ENCODE assay signal across 17 cellular contexts in genomic region chr16:9169094-9169493, GRCh38.
DNase-seq lines count a peak whose midpoint lies in the region; ATAC-seq, FAIRE-seq and TF ChIP-seq lines count a peak whose summit lies in the region.
"Had no signal": no experiment of that assay in that cellular context is flagged by ENCODE, and none has a peak within 500 bp of the region (broad histone marks: within the 10 kb centered on the region; RNA-seq: fewer than 3 reads in every experiment).

No MANE protein-coding gene starts in this region.

- H3K4me3 Mint-ChIP-seq in activated CD4-positive, alpha-beta memory T cell treated with anti-CD3 and anti-CD28 coated beads for 36 hours, result no peak overlapping the region
- H3K4me3 Mint-ChIP-seq: CD4-positive, alpha-beta memory T cell; H9 had no signal

- no peak overlapping the region for H2BK15ac ChIP-seq in IMR-90 (ENCODE audit: low read depth, low read length)

- H3K27ac ChIP-seq in IMR-90 (ENCODE audit: insufficient read depth, low read length) (no peak overlapping the region), GM12878 (ENCODE audit: control insufficient read depth, insufficient read depth) (no peak overlapping the region), upper lobe of right lung (no peak overlapping the region)
- H3K27ac ChIP-seq: GM23248 had no signal

- no peaks in the 10 kb centered on the region for H3K36me3 Mint-ChIP-seq in activated CD4-positive, alpha-beta memory T cell treated with anti-CD3 and anti-CD28 coated beads for 36 hours
- H3K36me3 Mint-ChIP-seq: CD4-positive, alpha-beta memory T cell had no signal

- no CpG with 5 or more reads among the region's 7 CpGs for WGBS in IMR-90 (ENCODE audit: extremely low coverage in 2 of 2, insufficient read length in 1 of 2), 2 experiments
- 39% methylated on average over 7 of the region's 7 CpGs for WGBS in GM12878 (ENCODE audit: insufficient coverage, insufficient replicate concordance, low lambda C conversion rate, missing lambda C conversion rate)

- H4K20me1 ChIP-seq in IMR-90 (ENCODE audit: insufficient read depth, low read length) (no peaks in the 10 kb centered on the region), GM12878 (ENCODE audit: control insufficient read depth, insufficient read depth) (no peaks in the 10 kb centered on the region)

- no peak overlapping the region for H3K14ac ChIP-seq in IMR-90 (replicated peaks; ENCODE audit: low read depth, low read length)

- no peak overlapping the region for H3K23ac ChIP-seq in IMR-90 (ENCODE audit: low read depth, low read length)

- no peak overlapping the region for H2AK5ac ChIP-seq in IMR-90 (ENCODE audit: low read depth, low read length)

- DNase-seq in IMR-90 (no peak), GM12878 (ENCODE audit: low read depth, low spot score) (no peak), upper lobe of right lung (no peak), HuH-7.5 (ENCODE audit: low spot score) (no peak)
- DNase-seq in activated CD4-positive, alpha-beta memory T cell treated with anti-CD3 and anti-CD28 coated beads for 36 hours, result no peak
- DNase-seq: C1 segment of cervical spinal cord; Calu3; CD4-positive, alpha-beta memory T cell; COR-L47; DMS53; DMS79 treated with DMSO at 0.1 percent for 48 hours; GF-D8; GM23248; H9 had no signal

- no peak overlapping the region for H3K4me3 ChIP-seq in IMR-90 (ENCODE audit: insufficient read depth, low read depth, low read length)
- no peak overlapping the region for H3K4me3 ChIP-seq in GM12878
- H3K4me3 ChIP-seq in upper lobe of right lung, result no peak overlapping the region
- H3K4me3 ChIP-seq: GM23248 had no signal

- H2BK120ac ChIP-seq in IMR-90 (ENCODE audit: low read depth, low read length), result no peak overlapping the region

- in situ Hi-C loops in IMR-90 (cut with MboI; ENCODE audit: low sequenced_read_pairs) (loop anchor here (10.0 to 25.0 kb wide), 2 partner anchors 1018 to 1336 kb away; partner anchors contain the start of gene GRIN2A), GM12878 (cut with MboI) (no loop called here)

- H3K79me2 ChIP-seq in GM12878 (ENCODE audit: control insufficient read depth, insufficient read depth, low read length), result no peaks in the 10 kb centered on the region

- H2BK5ac ChIP-seq in IMR-90 (ENCODE audit: low read depth, low read length, poor library complexity, severe bottlenecking), result no peak overlapping the region

- TF ChIP-seq POLR2A in IMR-90 (IDR thresholded peaks at IDR 0.05; ENCODE audit: low read depth, low read length) (no peak), GM12878 (IDR thresholded peaks at IDR 0.05; ENCODE audit: low read depth, low read length) (no peak)

- H3K4me1 Mint-ChIP-seq in activated CD4-positive, alpha-beta memory T cell treated with anti-CD3 and anti-CD28 coated beads for 36 hours (ENCODE audit: low read depth), result no peaks in the 10 kb centered on the region
- H3K4me1 Mint-ChIP-seq: CD4-positive, alpha-beta memory T cell had no signal

- CTCF ChIA-PET in IMR-90 (lab: Yijun Ruan, JAX) (no interaction called here), GM12878 (lab: Yijun Ruan, JAX) (no interaction called here)
- CTCF ChIA-PET in activated CD4-positive, alpha-beta memory T cell treated with anti-CD3 and anti-CD28 coated beads for 36 hours (lab: Charles Lee), result no interaction called here

- BruUV-seq in IMR-90 (replicated peaks; lab: Mats Ljungman, UMichigan), result no TSS peak
- BruUV-seq in GM12878 (replicated peaks; lab: Mats Ljungman, UMichigan), result no TSS peak

- no peaks in the 10 kb centered on the region for H3K4me1 ChIP-seq in IMR-90 (ENCODE audit: control insufficient read depth, insufficient read depth, low read length)
- H3K4me1 ChIP-seq in GM12878 (ENCODE audit: control insufficient read depth, insufficient read depth, low read length), result no peaks in the 10 kb centered on the region
- H3K4me1 ChIP-seq in upper lobe of right lung, result no peaks in the 10 kb centered on the region

- H2AFZ ChIP-seq in IMR-90 (replicated peaks; ENCODE audit: low read length, poor library complexity) (peak overlapping the region; percentile 63), GM12878 (ENCODE audit: control insufficient read depth, low read depth, low read length) (no peak overlapping the region)
- H2AFZ ChIP-seq: GM23248 had no signal

- POLR2A ChIA-PET in IMR-90 (lab: Charles Lee; ENCODE audit: unreplicated experiment), result no interaction called here
- POLR2A ChIA-PET in GM12878 (lab: Charles Lee), result no interaction called here
- POLR2A ChIA-PET in activated CD4-positive, alpha-beta memory T cell treated with anti-CD3 and anti-CD28 coated beads for 36 hours (lab: Charles Lee), result no interaction called here

- ATAC-seq in IMR-90 (ENCODE audit: low read depth) (no peak), GM12878 (no peak), upper lobe of right lung (peak; percentile 12), HG03342 (IDR thresholded peaks at IDR 0.05; ENCODE audit: unreplicated experiment) (no peak)
- ATAC-seq: HCT116 had no signal

- intact Hi-C loops in IMR-90 (cut with micrococcal nuclease) (no loop called here), GM12878 (cut with micrococcal nuclease; ENCODE audit: unreplicated experiment) (no loop called here), upper lobe of right lung (cut with DNase I) (no loop called here)
- intact Hi-C loops in activated CD4-positive, alpha-beta memory T cell treated with anti-CD3 and anti-CD28 coated beads for 36 hours (cut with micrococcal nuclease), result no loop called here

- H3K27ac Mint-ChIP-seq in activated CD4-positive, alpha-beta memory T cell treated with anti-CD3 and anti-CD28 coated beads for 36 hours, result no peak overlapping the region
- H3K27ac Mint-ChIP-seq: CD4-positive, alpha-beta memory T cell; H9 had no signal

- no peak overlapping the region for H4K8ac ChIP-seq in IMR-90 (ENCODE audit: low read depth in 2 of 2, low read length in 2 of 2)

- H4K5ac ChIP-seq in IMR-90 (ENCODE audit: low read depth, low read length), result no peak overlapping the region

- TF ChIP-seq CTCF in IMR-90 (conservative IDR thresholded peaks at IDR 0.05; ENCODE audit: low read depth, low read length), result no peak
- no peak for TF ChIP-seq CTCF in GM12878 (IDR thresholded peaks at IDR 0.05 in 2 of 3, conservative IDR thresholded peaks at IDR 0.05 in 1 of 3; ENCODE audit: control insufficient read depth in 2 of 3, extremely low read depth in 1 of 3, insufficient read depth in 1 of 3, low read depth in 3 of 3, low read length in 3 of 3)
- TF ChIP-seq CTCF in upper lobe of right lung (IDR thresholded peaks at IDR 0.05), result no peak

- H4K91ac ChIP-seq in IMR-90 (ENCODE audit: insufficient read depth, low read depth, low read length), result no peak overlapping the region

- TF ChIP-seq EP300 in GM12878 (IDR thresholded peaks at IDR 0.05; ENCODE audit: borderline replicate concordance in 1 of 2, control insufficient read depth in 1 of 2, low read depth in 2 of 2, low read length in 2 of 2), result no peak

- no peaks in the 10 kb centered on the region for H3K79me1 ChIP-seq in IMR-90 (ENCODE audit: low read depth in 1 of 2, low read length in 2 of 2)

- no peak for FAIRE-seq in GM12878 (lab: Jason Lieb, UNC)
- FAIRE-seq: GM12892 had no signal

- RAD21 ChIA-PET in GM12878 (lab: Charles Lee; ENCODE audit: unreplicated experiment), result no interaction called here

- H3K4ac ChIP-seq in IMR-90 (ENCODE audit: low read depth, low read length), result no peak overlapping the region

- no peak for TF ChIP-seq RAD21 in IMR-90 (IDR thresholded peaks at IDR 0.05; ENCODE audit: low read length)
- TF ChIP-seq RAD21 in GM12878 (IDR thresholded peaks at IDR 0.05; ENCODE audit: insufficient read depth, low read depth, low read length), result no peak

- no peak overlapping the region for H3K4me2 ChIP-seq in IMR-90 (ENCODE audit: low read depth, low read length)
- no peak overlapping the region for H3K4me2 ChIP-seq in GM12878 (ENCODE audit: control insufficient read depth, insufficient read depth)

- H3K9me3 Mint-ChIP-seq in activated CD4-positive, alpha-beta memory T cell treated with anti-CD3 and anti-CD28 coated beads for 36 hours, result no peaks in the 10 kb centered on the region
- H3K9me3 Mint-ChIP-seq: CD4-positive, alpha-beta memory T cell; H9 had no signal

- H3K36me3 ChIP-seq in IMR-90 (ENCODE audit: control insufficient read depth, insufficient read depth, low read length), result no peaks in the 10 kb centered on the region
- no peaks in the 10 kb centered on the region for H3K36me3 ChIP-seq in GM12878 (ENCODE audit: control insufficient read depth in 2 of 2, insufficient read depth in 2 of 2, low read length in 1 of 2)
- H3K36me3 ChIP-seq in upper lobe of right lung, result no peaks in the 10 kb centered on the region

- SMC1A ChIA-PET in GM12878 (lab: Charles Lee; ENCODE audit: uncharacterized antibody, unreplicated experiment), result no interaction called here

- H3K9me3 ChIP-seq in IMR-90 (ENCODE audit: control insufficient read depth, insufficient read depth, low read length) (no peaks in the 10 kb centered on the region), GM12878 (replicated peaks; ENCODE audit: control insufficient read depth, insufficient read depth, low read length) (no peaks in the 10 kb centered on the region), upper lobe of right lung (no peaks in the 10 kb centered on the region)

- H2BK20ac ChIP-seq in IMR-90 (ENCODE audit: low read depth, low read length), result no peak overlapping the region

- no peaks in the 10 kb centered on the region; the same call in 1 of the 2 replicates for H3K27me3 ChIP-seq in IMR-90 (ENCODE audit: control insufficient read depth, insufficient read depth, low read length)
- H3K27me3 ChIP-seq in GM12878 (replicated peaks in 1 of 2; ENCODE audit: control insufficient read depth in 2 of 2, insufficient read depth in 2 of 2, low read length in 1 of 2), result no peaks in the 10 kb centered on the region; a peak in 1 of 4 replicates
- H3K27me3 ChIP-seq in upper lobe of right lung, result no peaks in the 10 kb centered on the region

- H3K27me3 Mint-ChIP-seq in activated CD4-positive, alpha-beta memory T cell treated with anti-CD3 and anti-CD28 coated beads for 36 hours, result no peaks in the 10 kb centered on the region

- H2AK9ac ChIP-seq in IMR-90 (replicated peaks; ENCODE audit: low read depth, low read length, poor library complexity), result no peak overlapping the region

- H3K18ac ChIP-seq in IMR-90 (ENCODE audit: low read depth, low read length), result no peak overlapping the region

- H3K9ac ChIP-seq in IMR-90 (ENCODE audit: low read depth, low read length) (no peak overlapping the region), GM12878 (ENCODE audit: control insufficient read depth, insufficient read depth, low read length) (no peak overlapping the region)
- H3K9ac ChIP-seq: GM23248 had no signal

- H3K9me1 ChIP-seq in IMR-90 (ENCODE audit: insufficient read depth, low read length), result no peaks in the 10 kb centered on the region

- no peak overlapping the region for H3K56ac ChIP-seq in IMR-90 (ENCODE audit: extremely low read depth, insufficient read depth, low read length)

- dilution Hi-C loops in IMR-90 (cut with HindIII; ENCODE audit: low sequenced_read_pairs, unreplicated experiment), result no loop called here

TF ChIP-seq in IMR-90, 13 proteins besides CTCF, POLR2A, EP300 and RAD21:
- no peak for TF ChIP-seq RFX5 (IDR thresholded peaks at IDR 0.05; ENCODE audit: low read depth, low read length)
- TF ChIP-seq CEBPB (IDR thresholded peaks at IDR 0.05; ENCODE audit: low read depth, low read length), result no peak

TF ChIP-seq in GM12878, 131 proteins besides CTCF, POLR2A, EP300 and RAD21 (continues in another document):
- TF ChIP-seq ASH2L (IDR thresholded peaks at IDR 0.05; ENCODE audit: borderline replicate concordance, low read depth), result no peak
- TF ChIP-seq BMI1 (IDR thresholded peaks at IDR 0.05; ENCODE audit: borderline replicate concordance), result no peak
- no peak for TF ChIP-seq MYB (IDR thresholded peaks at IDR 0.05; ENCODE audit: borderline replicate concordance, low read depth, low read length)
